6 cellular contexts compared by ENCODE assay signal in the genomic region with DNA sequence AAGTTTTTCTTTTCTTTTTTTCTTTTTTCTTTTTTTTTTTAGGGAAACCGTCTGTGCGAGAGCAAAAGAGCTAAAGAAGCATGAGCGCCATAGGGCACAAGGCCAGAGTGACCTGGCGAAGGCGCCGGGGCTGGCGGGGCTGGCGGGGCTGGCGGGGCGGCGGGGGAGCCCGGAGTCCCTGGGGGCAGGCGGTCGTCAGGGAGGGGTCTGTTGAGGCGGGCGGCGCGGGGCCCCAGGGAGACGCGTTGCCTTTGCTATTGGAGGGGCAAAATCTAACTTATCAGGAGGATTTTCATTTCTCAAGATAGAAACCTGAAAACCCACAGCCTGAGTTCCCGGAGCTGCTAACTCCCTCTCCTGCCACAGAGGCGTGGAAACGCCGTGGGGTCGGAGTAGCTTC.
"Had no signal": no experiment of that assay in that cellular context is flagged by ENCODE, and none has a peak within 500 bp of the region (broad histone marks: within the 10 kb centered on the region; RNA-seq: fewer than 3 reads in every experiment).

No MANE protein-coding gene starts in this region.

- ATAC-seq: HCT116, K562 had no signal

- DNase-seq: GOT3, HFFc6 had no signal

- H3K9ac ChIP-seq: GM23248 had no signal

- H3K9me3 Mint-ChIP-seq: HFFc6 had no signal

- H3K27ac ChIP-seq: GM23248 had no signal

- H3K27ac Mint-ChIP-seq: HFFc6 had no signal

- H3K4me3 Mint-ChIP-seq: HFFc6 had no signal

- H3K36me3 ChIP-seq: HAP-1 had no signal

- H3K9me3 ChIP-seq: HAP-1 had no signal

- H2AFZ ChIP-seq: GM23248 had no signal

- H3K4me3 ChIP-seq: GM23248, HAP-1, K562 had no signal

- H3K4me1 ChIP-seq: HAP-1 had no signal
